22 cellular contexts compared by ENCODE assay signal in the genomic region with DNA sequence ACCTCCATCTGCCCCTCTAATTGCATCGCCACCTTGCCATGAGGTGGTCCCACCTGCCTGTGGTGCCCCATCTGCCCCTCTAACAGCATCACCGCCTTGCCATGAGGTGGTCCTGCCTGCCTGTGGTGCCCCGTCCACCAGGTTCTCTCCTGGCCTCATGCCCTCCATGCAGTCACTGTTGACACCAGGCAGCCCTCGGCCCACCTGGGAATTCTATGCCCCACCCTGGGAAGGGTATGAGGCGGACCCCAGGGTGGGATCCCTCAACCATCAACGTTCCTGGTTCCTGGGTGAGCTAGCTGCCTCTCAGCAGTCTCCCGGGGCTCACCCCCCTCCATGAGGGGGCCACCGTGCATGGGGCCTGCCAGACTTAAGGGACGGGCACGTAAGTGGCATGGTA. TPM values are rescaled to one million over a fixed set of nuclear protein-coding genes. Genes with fewer than 3 reads are reported as not detected.
DNase-seq lines count a peak whose midpoint lies in the region; ATAC-seq, FAIRE-seq and TF ChIP-seq lines count a peak whose summit lies in the region.
"Had no signal": no experiment of that assay in that cellular context is flagged by ENCODE, and none has a peak within 500 bp of the region (broad histone marks: within the 10 kb centered on the region; RNA-seq: fewer than 3 reads in every experiment).

No MANE protein-coding gene starts in this region.

- FAIRE-seq in H1 (lab: Jason Lieb, UNC), result no peak
- FAIRE-seq: colon, HepG2 had no signal

- H3K9me3 Mint-ChIP-seq in MCF 10A (ENCODE audit: unreplicated experiment), result no peaks in the 10 kb centered on the region
- H3K9me3 Mint-ChIP-seq: activated naive CD4-positive, alpha-beta T cell treated with anti-CD3 and anti-CD28 coated beads, Interleukin-2, amount 10 ng/mL, durations not matched to agents 7 days and 5 days; stimulated activated naive B cell treated with anti-CD40 and anti-IgM and Interleukin-4, amounts not matched to agents 10 μg/mL and 1 μg/mL and 100 μg/mL, for 72 hours had no signal

- H3K27ac Mint-ChIP-seq in MCF 10A (ENCODE audit: low read depth, unreplicated experiment), result no peak overlapping the region
- H3K27ac Mint-ChIP-seq: activated CD8-positive, alpha-beta T cell treated with anti-CD3 and anti-CD28 coated beads, Interleukin-2, amount 10 ng/mL, durations not matched to agents 7 days and 5 days; activated naive CD4-positive, alpha-beta T cell treated with anti-CD3 and anti-CD28 coated beads, Interleukin-2, amount 10 ng/mL, durations not matched to agents 7 days and 5 days; stimulated activated naive B cell treated with anti-CD40 and anti-IgM and Interleukin-4, amounts not matched to agents 10 μg/mL and 1 μg/mL and 100 μg/mL, for 72 hours had no signal

- no peak for DNase-seq in breast epithelium (ENCODE audit: low spot score in 2 of 2)
- no peak for DNase-seq in MCF 10A (ENCODE audit: unreplicated experiment)
- no peak for DNase-seq in H1 (ENCODE audit: low read depth in 1 of 2, low spot score in 2 of 2)
- DNase-seq in thyroid gland, result no peak
- DNase-seq in adrenal gland, result no peak
- DNase-seq in Peyer's patch, result no peak
- DNase-seq: activated CD8-positive, alpha-beta T cell treated with anti-CD3 and anti-CD28 coated beads, Interleukin-2, amount 10 ng/mL, durations not matched to agents 7 days and 5 days; activated naive CD4-positive, alpha-beta T cell treated with anti-CD3 and anti-CD28 coated beads, Interleukin-2, amount 10 ng/mL, durations not matched to agents 7 days and 5 days; activated T-cell treated with anti-CD3 and anti-CD28 coated beads, Interleukin-2, amount 50 U/mL, for 1 hour; DND-41; NCI-H1417 treated with DMSO at 0.1 percent for 48 hours; NCI-H524; stimulated activated CD4-positive, alpha-beta T cell treated with anti-CD3 and anti-CD28 coated beads, Interleukin-1b, Interleukin-23, amount 100 ng/mL, for 48 hours; stimulated activated naive B cell treated with anti-CD40 and anti-IgM and Interleukin-4, amounts not matched to agents 10 μg/mL and 1 μg/mL and 100 μg/mL, for 72 hours; T1000 had no signal

- no peak overlapping the region for H3K4me3 Mint-ChIP-seq in MCF 10A (ENCODE audit: unreplicated experiment)
- H3K4me3 Mint-ChIP-seq: activated CD8-positive, alpha-beta T cell treated with anti-CD3 and anti-CD28 coated beads, Interleukin-2, amount 10 ng/mL, durations not matched to agents 7 days and 5 days; activated naive CD4-positive, alpha-beta T cell treated with anti-CD3 and anti-CD28 coated beads, Interleukin-2, amount 10 ng/mL, durations not matched to agents 7 days and 5 days; stimulated activated naive B cell treated with anti-CD40 and anti-IgM and Interleukin-4, amounts not matched to agents 10 μg/mL and 1 μg/mL and 100 μg/mL, for 72 hours had no signal

- H3K4me1 ChIP-seq in breast epithelium, result peaks cover 0 to 10% of the 10 kb centered on the region in 2 donors
- H3K4me1 ChIP-seq in H1 (replicated peaks in 1 of 4; ENCODE audit: control insufficient read depth in 3 of 4, insufficient read depth in 4 of 4, low read length in 3 of 4), result peaks cover 0 to 8% (median 6%) of the 10 kb centered on the region in 4 experiments; a peak in 6 of 7 replicates
- H3K4me1 ChIP-seq in parathyroid adenoma, result no peaks in the 10 kb centered on the region
- H3K4me1 ChIP-seq in thyroid gland, result peaks cover 15 to 24% of the 10 kb centered on the region in 2 donors
- peaks cover 0 to 15% of the 10 kb centered on the region in 2 donors for H3K4me1 ChIP-seq in adrenal gland (replicated peaks in 1 of 2)
- no peaks in the 10 kb centered on the region for H3K4me1 ChIP-seq in Peyer's patch

- BruUV-seq in MCF 10A (replicated peaks; lab: Mats Ljungman, UMichigan), result no TSS peak

- H3K27ac ChIP-seq in breast epithelium, result peak overlapping the region; percentile 68 to 83
- no peak overlapping the region for H3K27ac ChIP-seq in H1 (ENCODE audit: low read depth, low read length)
- H3K27ac ChIP-seq in parathyroid adenoma, result peak overlapping the region; percentile 15
- H3K27ac ChIP-seq in thyroid gland, result peak overlapping the region in 2 of 3 donors; percentile 46 to 67
- peak overlapping the region in 1 of 5 donors; percentile 71 for H3K27ac ChIP-seq in adrenal gland
- H3K27ac ChIP-seq in Peyer's patch, result no peak overlapping the region
- H3K27ac ChIP-seq: 22Rv1, hepatocyte had no signal

- no peak for ATAC-seq in HG03045 (IDR thresholded peaks at IDR 0.05; ENCODE audit: unreplicated experiment)
- ATAC-seq: activated CD4-positive, CD25-positive, alpha-beta regulatory T cell treated with anti-CD3 and anti-CD28 coated beads, Interleukin-2, amount 50 U/mL, for 24 hours; activated CD8-positive, alpha-beta T cell treated with anti-CD3 and anti-CD28 coated beads, Interleukin-2, amount 10 ng/mL, durations not matched to agents 7 days and 5 days; HepG2; stimulated activated naive B cell treated with anti-CD40 and anti-IgM and Interleukin-4, amounts not matched to agents 10 μg/mL and 1 μg/mL and 100 μg/mL, for 72 hours had no signal

- TF ChIP-seq CTCF in breast epithelium (IDR thresholded peaks at IDR 0.05), result no peak
- TF ChIP-seq CTCF in MCF 10A (IDR thresholded peaks at IDR 0.05; ENCODE audit: unreplicated experiment), result no peak
- TF ChIP-seq CTCF in H1 (IDR thresholded peaks at IDR 0.05; ENCODE audit: control extremely low read depth in 1 of 3, insufficient read depth in 1 of 3, low read depth in 1 of 3, low read length in 3 of 3), result no peak
- no peak for TF ChIP-seq CTCF in parathyroid adenoma (IDR thresholded peaks at IDR 0.05)
- no peak for TF ChIP-seq CTCF in thyroid gland (IDR thresholded peaks at IDR 0.05)
- no peak for TF ChIP-seq CTCF in adrenal gland (IDR thresholded peaks at IDR 0.05)
- no peak for TF ChIP-seq CTCF in Peyer's patch (IDR thresholded peaks at IDR 0.05)

- no peak overlapping the region for H2AK5ac ChIP-seq in H1 (ENCODE audit: low read depth, low read length)

- TF ChIP-seq EP300 in H1 (IDR thresholded peaks at IDR 0.05; ENCODE audit: borderline replicate concordance in 1 of 2, low read depth in 2 of 2, low read length in 2 of 2), result no peak

- H3K9ac ChIP-seq in H1 (replicated peaks in 1 of 4; ENCODE audit: extremely low read depth in 1 of 4, low read depth in 3 of 4, low read length in 3 of 4), result no peak overlapping the region
- no peak overlapping the region for H3K9ac ChIP-seq in parathyroid adenoma

- H4K91ac ChIP-seq in H1 (replicated peaks; ENCODE audit: insufficient read length, low read length), result peak overlapping the region; percentile 65

- no peak overlapping the region for H3K14ac ChIP-seq in H1 (ENCODE audit: insufficient read length)

- no peaks in the 10 kb centered on the region for H3K23me2 ChIP-seq in H1 (ENCODE audit: low read depth, low read length)

- H3K36me3 ChIP-seq in breast epithelium (no peaks in the 10 kb centered on the region), H1 (ENCODE audit: control insufficient read depth in 2 of 4, insufficient read depth in 4 of 4, low read length in 3 of 4) (peaks cover 0 to 3% (median 0%) of the 10 kb centered on the region in 4 experiments; a peak in 1 of 8 replicates), parathyroid adenoma (ENCODE audit: control insufficient read depth, insufficient read depth, low read length) (no peaks in the 10 kb centered on the region), thyroid gland (peaks cover 10 to 18% of the 10 kb centered on the region in 2 donors), adrenal gland (replicated peaks in 1 of 2) (peaks cover 0 to 27% of the 10 kb centered on the region in 2 donors), Peyer's patch (peaks cover 0 to 40% (median 0%) of the 10 kb centered on the region in 3 donors)

- H3K79me1 ChIP-seq in H1 (ENCODE audit: low read depth, low read length), result no peaks in the 10 kb centered on the region

- POLR2A ChIA-PET in MCF 10A (lab: Yijun Ruan, JAX) (no interaction called here), H1 (lab: Charles Lee; ENCODE audit: partially characterized antibody) (interaction anchor here (0.6 kb wide), 1 partner anchor 23 kb away, joined by 3 read pairs; no protein-coding TSS in a partner anchor)

- 0 out of 2 replicates have a peak overlapping the region, but pooled peaks have one; percentile 3 for H4K8ac ChIP-seq in H1 (ENCODE audit: extremely low read depth, insufficient read depth, low read length)

- 0 out of 2 replicates have a peak overlapping the region, but pooled peaks have one; percentile 27 for H2BK12ac ChIP-seq in H1 (ENCODE audit: low read depth, low read length)

- WGBS in H1 (ENCODE audit: extremely low coverage in 1 of 2, insufficient coverage in 1 of 2, insufficient read length in 1 of 2, insufficient replicate concordance in 2 of 2, low coverage in 1 of 2, low lambda C conversion rate in 2 of 2, missing lambda C conversion rate in 1 of 2), 2 experiments, result 83% methylated on average over 10 of the region's 10 CpGs; no CpG with 5 or more reads in 1 of the 2 experiments
- WGBS in thyroid gland, 2 donors, result 95% methylated on average over 6 to 7 of the region's 10 CpGs
- WGBS in adrenal gland, 4 donors, result 88 to 100% (median 91%) methylated on average over 1 to 10 of the region's 10 CpGs

- H3K27me3 ChIP-seq in breast epithelium (no peaks in the 10 kb centered on the region), H1 (replicated peaks in 1 of 4; ENCODE audit: control insufficient read depth in 3 of 4, extremely low read depth in 1 of 4, insufficient read depth in 3 of 4, low read length in 3 of 4) (no peaks in the 10 kb centered on the region), parathyroid adenoma (ENCODE audit: control insufficient read depth, insufficient read depth, low read length) (no peaks in the 10 kb centered on the region), thyroid gland (no peaks in the 10 kb centered on the region), adrenal gland (no peaks in the 10 kb centered on the region), Peyer's patch (no peaks in the 10 kb centered on the region)
- H3K27me3 ChIP-seq: hepatocyte had no signal

- H3K56ac ChIP-seq in H1 (replicated peaks; ENCODE audit: insufficient read length, low read depth, low read length), result no peak overlapping the region

- H3K4me1 Mint-ChIP-seq in MCF 10A (ENCODE audit: insufficient read depth, unreplicated experiment), result no peaks in the 10 kb centered on the region
- H3K4me1 Mint-ChIP-seq: activated naive CD4-positive, alpha-beta T cell treated with anti-CD3 and anti-CD28 coated beads, Interleukin-2, amount 10 ng/mL, durations not matched to agents 7 days and 5 days had no signal

- CTCF ChIA-PET in MCF 10A (lab: Yijun Ruan, JAX), result interaction anchor here (0.6 to 4.3 kb wide), 14 partner anchors 8 to 242 kb away, joined by 3 to 41 read pairs (median 6); no protein-coding TSS in a partner anchor
- CTCF ChIA-PET in H1 (lab: Charles Lee; ENCODE audit: partially characterized antibody), result interaction anchor here (0.7 to 10.4 kb wide), 22 partner anchors 9 to 273 kb away, joined by 3 to 94 read pairs (median 6); no protein-coding TSS in a partner anchor

- no peak overlapping the region for H2BK20ac ChIP-seq in H1 (ENCODE audit: low read length)

- H3K9me3 ChIP-seq in breast epithelium (no peaks in the 10 kb centered on the region), H1 (ENCODE audit: insufficient read depth in 2 of 2, low read depth in 1 of 2, low read length in 1 of 2) (no peaks in the 10 kb centered on the region; a peak in 1 of 4 replicates), parathyroid adenoma (ENCODE audit: control insufficient read depth, low read length) (no peaks in the 10 kb centered on the region), thyroid gland (no peaks in the 10 kb centered on the region), adrenal gland (replicated peaks in 1 of 3) (no peaks in the 10 kb centered on the region), Peyer's patch (no peaks in the 10 kb centered on the region)

- no peak overlapping the region for H3K23ac ChIP-seq in H1 (ENCODE audit: insufficient read length)

- H3K4ac ChIP-seq in H1 (replicated peaks; ENCODE audit: insufficient read length, low read depth, low read length), result no peak overlapping the region

- no peaks in the 10 kb centered on the region for H3K27me3 Mint-ChIP-seq in MCF 10A (ENCODE audit: insufficient read depth, unreplicated experiment)
- H3K27me3 Mint-ChIP-seq: activated naive CD4-positive, alpha-beta T cell treated with anti-CD3 and anti-CD28 coated beads, Interleukin-2, amount 10 ng/mL, durations not matched to agents 7 days and 5 days; stimulated activated naive B cell treated with anti-CD40 and anti-IgM and Interleukin-4, amounts not matched to agents 10 μg/mL and 1 μg/mL and 100 μg/mL, for 72 hours had no signal

- no peak overlapping the region for H2BK120ac ChIP-seq in H1 (replicated peaks; ENCODE audit: low read depth, low read length)

- H3K4me3 ChIP-seq in breast epithelium (no peak overlapping the region), H1 (ENCODE audit: extremely low read depth in 1 of 4, insufficient read depth in 2 of 4, low read depth in 3 of 4, low read length in 4 of 4) (no peak overlapping the region), parathyroid adenoma (ENCODE audit: low read depth, low read length) (no peak overlapping the region), thyroid gland (replicated peaks in 1 of 3) (no peak overlapping the region), adrenal gland (no peak overlapping the region), Peyer's patch (no peak overlapping the region)
- H3K4me3 ChIP-seq: hepatocyte had no signal

- no peak overlapping the region for H3K4me2 ChIP-seq in H1 (ENCODE audit: insufficient read depth in 1 of 2, low read depth in 2 of 2, low read length in 2 of 2)
- H3K4me2 ChIP-seq in parathyroid adenoma (ENCODE audit: low read length), result no peak overlapping the region
- H3K4me2 ChIP-seq: hepatocyte had no signal

- intact Hi-C loops in breast epithelium (cut with DNase I; ENCODE audit: low total_unique reads), result no loop called here
- intact Hi-C loops in MCF 10A (cut with micrococcal nuclease), result loop anchor here (2.0 kb wide), 1 partner anchor 127 kb away; no protein-coding TSS in a partner anchor
- intact Hi-C loops in thyroid gland (cut with DNase I), result loop anchor here (2.0 to 10.0 kb wide), 2 partner anchors 87 to 159 kb away; no protein-coding TSS in a partner anchor
- intact Hi-C loops in adrenal gland (cut with DNase I), result loop anchor here (2.0 to 5.0 kb wide), 2 partner anchors 159 to 224 kb away; no protein-coding TSS in a partner anchor

- no peak overlapping the region for H2BK5ac ChIP-seq in H1 (ENCODE audit: low read depth, low read length)

- no peak for TF ChIP-seq RAD21 in H1 (IDR thresholded peaks at IDR 0.05 in 1 of 2, conservative IDR thresholded peaks at IDR 0.05 in 1 of 2; ENCODE audit: low read depth in 2 of 2, low read length in 2 of 2)

- H2BK15ac ChIP-seq in H1 (ENCODE audit: low read length), result no peak overlapping the region

- peaks cover 28% of the 10 kb centered on the region for H3K36me3 Mint-ChIP-seq in MCF 10A (ENCODE audit: insufficient read depth, unreplicated experiment)
- H3K36me3 Mint-ChIP-seq: activated naive CD4-positive, alpha-beta T cell treated with anti-CD3 and anti-CD28 coated beads, Interleukin-2, amount 10 ng/mL, durations not matched to agents 7 days and 5 days had no signal

- no peak for TF ChIP-seq POLR2A in breast epithelium (IDR thresholded peaks at IDR 0.05)
- TF ChIP-seq POLR2A in H1 (IDR thresholded peaks at IDR 0.05; ENCODE audit: control extremely low read depth in 1 of 2, low read depth in 2 of 2, low read length in 2 of 2), result no peak
- no peak for TF ChIP-seq POLR2A in thyroid gland (IDR thresholded peaks at IDR 0.05)
- TF ChIP-seq POLR2A in adrenal gland (IDR thresholded peaks at IDR 0.05), result no peak
- no peak for TF ChIP-seq POLR2A in Peyer's patch (IDR thresholded peaks at IDR 0.05)

- H2AFZ ChIP-seq in H1 (ENCODE audit: low read length) (no peak overlapping the region), parathyroid adenoma (no peak overlapping the region)
- H2AFZ ChIP-seq: hepatocyte had no signal

- H4K5ac ChIP-seq in H1 (ENCODE audit: insufficient read length, low read depth, low read length), result no peak overlapping the region

- no peaks in the 10 kb centered on the region for H3K79me2 ChIP-seq in H1 (ENCODE audit: control insufficient read depth in 1 of 2, insufficient read depth in 2 of 2, low read length in 2 of 2)
- no peaks in the 10 kb centered on the region for H3K79me2 ChIP-seq in parathyroid adenoma
- H3K79me2 ChIP-seq: hepatocyte had no signal

- no peak overlapping the region for H3K18ac ChIP-seq in H1 (ENCODE audit: extremely low read depth, low read length)

- H4K20me1 ChIP-seq in H1 (replicated peaks in 1 of 2; ENCODE audit: control insufficient read depth in 1 of 2, insufficient read depth in 2 of 2, low read length in 2 of 2), result no peaks in the 10 kb centered on the region

RNA-seq across cellular contexts. Expression of a gene that starts 38.9 kb away (rescaled TPM):
- 10 to 100 TPM; 24.0 to 69.4 (median 47.9) TPM for total RNA-seq in breast epithelium
- 17.9 TPM in 2 replicates for total RNA-seq in MCF 10A (2022)
- 9.9 and 10.2 TPM in 2 replicates for total RNA-seq in H1 (2021; fragmentation: NEBNext Ultra II Directional; extraction: Animal tissue kit (Norgen Biotek cat#: 25700))
- polyA plus RNA-seq in H1 (2011; rRNA removed), result 2.5 and 4.3 TPM in 2 replicates
- polyA plus RNA-seq in H1 (2011; cell fraction: cytosol; rRNA removed), result 3.5 TPM
- 4.9 TPM for polyA plus RNA-seq in H1 (2011; cell fraction: nucleus; rRNA removed)
- 5.7 to 10.4 TPM (median 7.9 TPM) in 4 replicates for polyA plus RNA-seq in H1 (2012, experiment 1 of 2)
- 8.1 TPM for polyA plus RNA-seq in H1 (2012, experiment 2 of 2)
- 6.0 TPM for polyA plus RNA-seq in H1 (2013, experiment 1 of 2)
- polyA plus RNA-seq in H1 (2013, experiment 2 of 2), result 5.7 TPM
- polyA minus RNA-seq in H1 (2011; rRNA and poly(A)+ RNA removed), result 5.4 and 9.0 TPM in 2 replicates
- polyA minus RNA-seq in H1 (2011; cell fraction: cytosol; rRNA and poly(A)+ RNA removed), result 2.1 TPM
- 5.4 TPM for polyA minus RNA-seq in H1 (2011; cell fraction: nucleus; rRNA and poly(A)+ RNA removed)
- total RNA-seq in thyroid gland, result 10 to 100 TPM; 28.2 to 61.8 (median 47.7) TPM
- 10 to 100 TPM; 24.3 to 44.2 (median 26.3) TPM for total RNA-seq in adrenal gland
- polyA plus RNA-seq in adrenal gland, result 10 to 100 TPM; 10.4 to 29.4 (median 27.3) TPM
- 10 to 100 TPM; 17.2 to 95.7 (median 43.7) TPM for total RNA-seq in Peyer's patch

RNA-seq across cellular contexts. Expression of a gene that starts 38.9 kb away (rescaled TPM):
- total RNA-seq in breast epithelium, result 10 to 100 TPM; 24.6 to 47.7 (median 28.2) TPM
- 23.2 and 24.4 TPM in 2 replicates for total RNA-seq in MCF 10A (2022)
- total RNA-seq in H1 (2021; fragmentation: NEBNext Ultra II Directional; extraction: Animal tissue kit (Norgen Biotek cat#: 25700)), result 20.1 and 23.9 TPM in 2 replicates
- 8.6 and 11.6 TPM in 2 replicates for polyA plus RNA-seq in H1 (2011; rRNA removed)
- polyA plus RNA-seq in H1 (2011; cell fraction: cytosol; rRNA removed), result 10.6 TPM
- polyA plus RNA-seq in H1 (2011; cell fraction: nucleus; rRNA removed), result 37.2 TPM
- 9.3 to 14.4 TPM (median 11.8 TPM) in 4 replicates for polyA plus RNA-seq in H1 (2012, experiment 1 of 2)
- polyA plus RNA-seq in H1 (2012, experiment 2 of 2), result 5.4 TPM
- 7.4 TPM for polyA plus RNA-seq in H1 (2013, experiment 1 of 2)
- polyA plus RNA-seq in H1 (2013, experiment 2 of 2), result 7.0 TPM
- polyA minus RNA-seq in H1 (2011; rRNA and poly(A)+ RNA removed), result 14.1 and 18.0 TPM in 2 replicates
- polyA minus RNA-seq in H1 (2011; cell fraction: cytosol; rRNA and poly(A)+ RNA removed), result 19.2 TPM
- 52.7 TPM for polyA minus RNA-seq in H1 (2011; cell fraction: nucleus; rRNA and poly(A)+ RNA removed)
- total RNA-seq in thyroid gland, result 10 to 100 TPM; 36.4 to 56.4 (median 43.9) TPM
- 10 to 100 TPM; 10.5 to 26.2 (median 14.9) TPM for total RNA-seq in adrenal gland
- 10 to 100 TPM in 1 of 3 donors, 1 to 10 TPM in 2; 6.0 to 12.9 (median 9.9) TPM for polyA plus RNA-seq in adrenal gland
- 10 to 100 TPM; 16.8 to 31.6 (median 28.1) TPM for total RNA-seq in Peyer's patch

Comparison
In these comparisons a context has a peak if more than half of its experiments do, and no peak if none do; other contexts are left out.
1. H3K27ac ChIP-seq: peak in breast epithelium (2 of 2), parathyroid adenoma (single experiment) and thyroid gland (2 of 3); none in H1 (single experiment) and Peyer's patch (0 of 4).